8 cellular contexts compared by ENCODE assay signal in the genomic region with DNA sequence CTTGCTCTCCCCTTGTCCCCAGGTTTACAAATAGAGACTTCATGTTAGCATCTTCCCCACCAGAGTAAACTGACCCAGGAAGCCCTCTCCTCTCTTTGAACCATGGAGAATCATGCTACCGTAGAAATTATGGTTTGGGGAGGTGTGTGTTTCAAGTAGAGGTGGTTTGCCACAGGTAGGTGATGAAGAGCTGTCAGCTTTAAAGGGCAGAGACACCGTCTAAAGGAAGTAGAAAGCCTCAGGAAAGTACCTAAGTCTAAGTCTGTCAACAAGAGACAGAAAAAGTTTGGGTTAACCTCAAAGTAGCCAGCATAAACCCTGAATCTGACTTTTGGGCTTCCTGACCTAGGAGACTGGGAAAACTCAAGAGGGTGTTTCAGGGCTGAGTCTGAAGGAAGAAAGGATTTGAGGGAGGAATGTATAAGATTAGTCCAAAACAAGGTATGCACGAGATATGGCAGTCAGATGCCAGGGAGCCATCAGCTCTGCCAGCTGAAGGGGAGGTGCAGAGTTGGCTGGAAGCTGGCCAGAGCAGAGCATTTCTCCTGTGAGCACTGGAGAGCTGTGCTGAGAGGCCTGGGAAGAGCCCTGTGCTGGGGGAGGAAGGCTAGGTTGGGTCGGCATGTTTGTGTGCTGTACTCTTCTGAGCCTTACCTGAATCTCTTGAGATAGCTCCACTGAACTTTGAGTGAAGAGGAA. TPM values are rescaled to one million over a fixed set of nuclear protein-coding genes. Genes with fewer than 3 reads are reported as not detected.
DNase-seq lines count a peak whose midpoint lies in the region; ATAC-seq and TF ChIP-seq lines count a peak whose summit lies in the region.

No MANE protein-coding gene starts in this region.

- no peak for TF ChIP-seq POLR2A in ovary (IDR thresholded peaks at IDR 0.05)

- H3K27ac ChIP-seq in esophagus (ENCODE audit: low read depth in 2 of 2, low read length in 1 of 2) = peak overlapping the region; percentile 99
- peak overlapping the region; percentile 96 to 99 for H3K27ac ChIP-seq in ovary

- TF ChIP-seq CTCF in GM12872 (IDR thresholded peaks at IDR 0.05; ENCODE audit: insufficient read depth, low read depth, low read length) (0 out of 3 replicates have a peak, but pooled peaks have one; percentile 15), ovary (IDR thresholded peaks at IDR 0.05) (no peak)

- no peak for TF ChIP-seq EP300 in ovary (IDR thresholded peaks at IDR 0.05)

- H3K36me3 ChIP-seq in esophagus (ENCODE audit: control insufficient read depth in 2 of 2, insufficient read depth in 2 of 2, low read length in 1 of 2) (peaks cover 0 to 3% of the 10 kb centered on the region in 2 donors), ovary (no peaks in the 10 kb centered on the region)

- 4 to 15% methylated on average over 4 of the region's 4 CpGs for WGBS in esophagus, 2 donors
- whole genome bisulfite sequencing in ovary, 3 donors = 28 to 33% (median 33%) methylated on average over 4 of the region's 4 CpGs

- H3K4me1 ChIP-seq in esophagus (ENCODE audit: control insufficient read depth in 2 of 2, insufficient read depth in 2 of 2, low read length in 1 of 2) = peaks cover 12 to 29% of the 10 kb centered on the region in 2 donors
- peaks cover 50% of the 10 kb centered on the region for H3K4me1 ChIP-seq in ovary (ENCODE audit: insufficient read depth)

- H3K27me3 ChIP-seq in esophagus (ENCODE audit: control insufficient read depth in 1 of 2, insufficient read depth in 2 of 2, low read length in 2 of 2) (no peaks in the 10 kb centered on the region), ovary (no peaks in the 10 kb centered on the region)

- H3K4me3 ChIP-seq in esophagus (ENCODE audit: low read depth in 1 of 2, low read length in 2 of 2) (peak overlapping the region in 1 of 2 donors; percentile 12), ovary (no peak overlapping the region)

- ATAC-seq in HG03378 (IDR thresholded peaks at IDR 0.05; ENCODE audit: unreplicated experiment) (peak; percentile 32), GM18502 (IDR thresholded peaks at IDR 0.05; ENCODE audit: poor library complexity, unreplicated experiment) (no peak), GM19455 (IDR thresholded peaks at IDR 0.05; ENCODE audit: unreplicated experiment) (no peak)

- H3K9me3 ChIP-seq in esophagus (ENCODE audit: control insufficient read depth in 2 of 2, insufficient read depth in 1 of 2, low read depth in 1 of 2, low read length in 1 of 2) (no peaks in the 10 kb centered on the region), ovary (no peaks in the 10 kb centered on the region)

- intact Hi-C loops in ovary (cut with DNase I) = loop anchor here in 3 of 4 donors (2.0 to 5.0 kb wide), 4 partner anchors 15 to 409 kb away; partner anchors contain the start of genes CERS2 (in 1 of the 3), ENSA (in 1 of the 3) and MCL1 (in 1 of the 3)

- DNase-seq in activated CD4-positive, CD25-positive, alpha-beta regulatory T cell treated with anti-CD3 and anti-CD28 coated beads, Interleukin-2, amount 50 U/mL, for 72 hours = peak; percentile 50
- peak in 4 of 5 donors; percentile 37 to 72 (median 54) for DNase-seq in ovary
- no peak for DNase-seq in NCI-H748 (lab: John Stamatoyannopoulos, UW; ENCODE audit: unreplicated experiment)

RNA-seq across cellular contexts. Expression of gene ADAMTSL4, which starts 14.3 kb away (rescaled TPM):
- 100 to 1,000 TPM in 1 of 2 donors, 10 to 100 TPM in 1; 43.2 to 108 TPM for polyA plus RNA-seq in esophagus
- total RNA-seq in ovary = 10 to 100 TPM; 11.6 to 86.6 (median 22.5) TPM
- polyA plus RNA-seq in ovary = 10 to 100 TPM in 1 of 2 donors, 1 to 10 TPM in 1; 8.8 to 12.1 TPM

RNA-seq across cellular contexts. Expression of gene MCL1, which starts 15.9 kb away (rescaled TPM):
- polyA plus RNA-seq in esophagus (100 to 1,000 TPM in 1 of 2 donors, 10 to 100 TPM in 1; 99.3 to 101 TPM), ovary (100 to 1,000 TPM in 1 of 2 donors, 10 to 100 TPM in 1; 74.2 to 209 TPM)
- total RNA-seq in ovary = 100 to 1,000 TPM in 6 of 7 donors, 10 to 100 TPM in 1; 91.1 to 280 (median 145) TPM

RNA-seq across cellular contexts. Expression of gene FALEC, which starts 47.9 kb away (rescaled TPM):
- 1 to 10 TPM; 2.1 to 4.6 TPM for polyA plus RNA-seq in esophagus
- total RNA-seq in ovary = 1 to 10 TPM in 1 of 7 donors, under 1 TPM in 2, not detected in 4; 0.69 to 1.7 (median 0.86) TPM
- under 1 TPM in 1 of 2 donors, not detected in 1; 0.51 TPM for polyA plus RNA-seq in ovary

RNA-seq across cellular contexts. Expression of gene ECM1, which starts 55.6 kb away (rescaled TPM):
- 1,000 to 10,000 TPM; 1,189 to 4,054 TPM for polyA plus RNA-seq in esophagus
- total RNA-seq in ovary = 10 to 100 TPM in 1 of 7 donors, 1 to 10 TPM in 6; 1.8 to 11.0 (median 6.2) TPM
- 10 to 100 TPM in 1 of 2 donors, 1 to 10 TPM in 1; 4.3 to 16.7 TPM for polyA plus RNA-seq in ovary
